9 cellular contexts compared by ENCODE assay signal in the genomic region with DNA sequence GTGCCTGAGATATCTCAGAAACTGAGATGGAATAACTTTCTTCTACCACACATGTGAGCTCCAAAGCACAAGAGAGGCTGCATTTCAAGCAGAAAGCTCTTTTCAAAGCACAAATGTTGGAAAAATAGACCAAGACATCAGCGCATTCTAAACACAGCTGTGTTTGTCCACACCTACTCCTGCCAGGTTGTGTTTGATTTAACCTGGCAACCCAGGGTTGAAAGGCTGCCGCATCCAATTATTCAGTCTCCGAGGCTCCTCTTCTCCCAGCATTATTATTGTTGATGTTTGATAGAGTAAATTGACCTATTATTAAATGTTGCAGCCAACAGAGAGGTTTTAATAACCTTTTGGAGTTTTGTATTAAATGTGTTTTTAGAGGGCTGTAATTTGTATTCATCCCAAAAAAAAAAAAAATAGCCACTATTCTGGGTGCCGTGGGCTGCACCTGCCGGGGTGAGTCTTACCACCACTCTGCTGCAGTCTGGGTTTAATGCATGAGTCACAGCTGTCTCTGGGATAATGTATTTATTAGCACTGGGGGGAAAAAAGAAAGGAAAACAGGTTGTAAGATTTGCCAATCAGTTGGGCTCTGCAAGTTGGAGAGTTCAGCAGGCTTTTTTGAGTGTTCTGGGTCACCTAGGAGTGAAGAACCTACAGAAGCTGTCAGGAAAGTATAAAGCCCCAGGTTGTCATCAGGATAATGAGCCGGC.
A peak's percentile ranks its signal among the peaks of the same experiment; 100 is the strongest.
DNase-seq lines count a peak whose midpoint lies in the region.
"Had no signal": no experiment of that assay in that cellular context is flagged by ENCODE, and none has a peak within 500 bp of the region (broad histone marks: within the 10 kb centered on the region; RNA-seq: fewer than 3 reads in every experiment).

No MANE protein-coding gene starts in this region.

- no peak overlapping the region for H2BK15ac ChIP-seq in neuronal stem cell (ENCODE audit: low read length)

- no peak overlapping the region for H3K27ac ChIP-seq in neuronal stem cell (replicated peaks; ENCODE audit: low read length)
- H3K27ac ChIP-seq: neutrophil had no signal

- DNase-seq in DMS79 (lab: John Stamatoyannopoulos, UW) (peak; percentile 95), NCI-H2196 treated with DMSO at 0.1 percent for 48 hours (lab: John Stamatoyannopoulos, UW; ENCODE audit: unreplicated experiment) (peak; percentile 43), dermis blood vessel endothelial cell (peak; percentile 17), neuronal stem cell (ENCODE audit: low spot score) (no peak), middle frontal gyrus (ENCODE audit: extremely low spot score, low spot score) (no peak), 8988T (no peak), activated gamma-delta T cell treated with Interleukin-2 at 50 U/mL for 16 hours (no peak)
- DNase-seq in activated CD4-positive, alpha-beta T cell treated with anti-CD3 and anti-CD28 coated beads, Interleukin-2, amount 50 U/mL, for 48 hours = no peak

- no peak overlapping the region for H3K18ac ChIP-seq in neuronal stem cell (ENCODE audit: low read length)

- H3K9ac ChIP-seq in neuronal stem cell (ENCODE audit: low read depth, low read length, poor library complexity) = no peak overlapping the region

- no peak overlapping the region for H3K4ac ChIP-seq in neuronal stem cell (ENCODE audit: low read length)

- H3K36me3 ChIP-seq in neuronal stem cell (replicated peaks in 1 of 2; ENCODE audit: control insufficient read depth in 2 of 2, insufficient read depth in 2 of 2, low read length in 2 of 2) = no peaks in the 10 kb centered on the region
- H3K36me3 ChIP-seq: neutrophil had no signal

- H3K4me2 ChIP-seq in neuronal stem cell (ENCODE audit: insufficient read depth, low read length, poor library complexity, severe bottlenecking) = peak overlapping the region; percentile 23

- H2BK5ac ChIP-seq in neuronal stem cell (ENCODE audit: low read length) = no peak overlapping the region

- no peak overlapping the region for H2AK5ac ChIP-seq in neuronal stem cell (ENCODE audit: low read depth, low read length)

- H3K79me1 ChIP-seq in neuronal stem cell (ENCODE audit: low read depth, low read length) = no peaks in the 10 kb centered on the region

- H2BK120ac ChIP-seq in neuronal stem cell (ENCODE audit: low read depth, low read length) = no peak overlapping the region

- no CpG with 5 or more reads among the region's 6 CpGs for WGBS in neuronal stem cell (ENCODE audit: extremely low coverage in 2 of 2, insufficient read length in 2 of 2, insufficient replicate concordance in 1 of 2), 2 donors

- H2BK12ac ChIP-seq in neuronal stem cell (ENCODE audit: low read length) = no peak overlapping the region

- H4K91ac ChIP-seq in neuronal stem cell (ENCODE audit: low read depth, low read length, poor library complexity) = no peak overlapping the region

- peaks cover 9 to 14% of the 10 kb centered on the region in 2 donors for H3K4me1 ChIP-seq in neuronal stem cell (ENCODE audit: control insufficient read depth in 2 of 2, insufficient read depth in 1 of 2, low read depth in 1 of 2, low read length in 2 of 2)

- no peak overlapping the region for H4K8ac ChIP-seq in neuronal stem cell (ENCODE audit: low read depth, low read length)

- H3K23ac ChIP-seq in neuronal stem cell (ENCODE audit: low read depth, low read length, poor library complexity) = no peak overlapping the region

- H3K4me3 ChIP-seq in neuronal stem cell (ENCODE audit: low read length in 2 of 2) = no peak overlapping the region

- H3K9me3 ChIP-seq in neuronal stem cell (replicated peaks in 1 of 2; ENCODE audit: control insufficient read depth in 2 of 2, insufficient read depth in 1 of 2, low read depth in 1 of 2, low read length in 2 of 2) = peaks cover 0 to 2% of the 10 kb centered on the region in 2 donors
- H3K9me3 ChIP-seq: neutrophil had no signal

- H2AFZ ChIP-seq in neuronal stem cell (ENCODE audit: low read length) = peak overlapping the region; percentile 69

- peaks cover 0 to 2% (median 0%) of the 10 kb centered on the region in 3 experiments for H3K27me3 ChIP-seq in neuronal stem cell (ENCODE audit: control insufficient read depth in 3 of 3, insufficient read depth in 3 of 3, low read depth in 1 of 3, low read length in 3 of 3)

- no peak overlapping the region for H3K14ac ChIP-seq in neuronal stem cell (ENCODE audit: low read length)

Comparison
In these comparisons a context has a peak if more than half of its experiments do, and no peak if none do; other contexts are left out.
1. DNase-seq: peak in DMS79 (single experiment), NCI-H2196 treated with DMSO at 0.1 percent for 48 hours (single experiment) and dermis blood vessel endothelial cell (single experiment); none in neuronal stem cell (single experiment), middle frontal gyrus (single experiment), 8988T (single experiment), activated CD4-positive, alpha-beta T cell treated with anti-CD3 and anti-CD28 coated beads, Interleukin-2, amount 50 U/mL, for 48 hours (0 of 2) and activated gamma-delta T cell treated with Interleukin-2 at 50 U/mL for 16 hours (single experiment).